Comparison of ENCODE assay signal across 1 cellular context in genomic region chr20:44909872-44910689, GRCh38.
TF ChIP-seq lines count a peak whose summit lies in the region.

Gene PABPC1L (plus strand): TSS chr20:44910060. CDS start chr20:44910144, 84 bp downstream.

TF ChIP-seq in HEK293, 187 proteins besides CTCF, POLR2A, EP300 and RAD21 (continued from another document):
- TF ChIP-seq, protein P1, sequence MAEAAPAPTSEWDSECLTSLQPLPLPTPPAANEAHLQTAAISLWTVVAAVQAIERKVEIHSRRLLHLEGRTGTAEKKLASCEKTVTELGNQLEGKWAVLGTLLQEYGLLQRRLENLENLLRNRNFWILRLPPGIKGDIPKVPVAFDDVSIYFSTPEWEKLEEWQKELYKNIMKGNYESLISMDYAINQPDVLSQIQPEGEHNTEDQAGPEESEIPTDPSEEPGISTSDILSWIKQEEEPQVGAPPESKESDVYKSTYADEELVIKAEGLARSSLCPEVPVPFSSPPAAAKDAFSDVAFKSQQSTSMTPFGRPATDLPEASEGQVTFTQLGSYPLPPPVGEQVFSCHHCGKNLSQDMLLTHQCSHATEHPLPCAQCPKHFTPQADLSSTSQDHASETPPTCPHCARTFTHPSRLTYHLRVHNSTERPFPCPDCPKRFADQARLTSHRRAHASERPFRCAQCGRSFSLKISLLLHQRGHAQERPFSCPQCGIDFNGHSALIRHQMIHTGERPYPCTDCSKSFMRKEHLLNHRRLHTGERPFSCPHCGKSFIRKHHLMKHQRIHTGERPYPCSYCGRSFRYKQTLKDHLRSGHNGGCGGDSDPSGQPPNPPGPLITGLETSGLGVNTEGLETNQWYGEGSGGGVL (tag by site-specific recombination; IDR thresholded peaks at IDR 0.05) = peak; percentile 27; the same call in 1 of the 2 replicates
- TF ChIP-seq, protein P2, sequence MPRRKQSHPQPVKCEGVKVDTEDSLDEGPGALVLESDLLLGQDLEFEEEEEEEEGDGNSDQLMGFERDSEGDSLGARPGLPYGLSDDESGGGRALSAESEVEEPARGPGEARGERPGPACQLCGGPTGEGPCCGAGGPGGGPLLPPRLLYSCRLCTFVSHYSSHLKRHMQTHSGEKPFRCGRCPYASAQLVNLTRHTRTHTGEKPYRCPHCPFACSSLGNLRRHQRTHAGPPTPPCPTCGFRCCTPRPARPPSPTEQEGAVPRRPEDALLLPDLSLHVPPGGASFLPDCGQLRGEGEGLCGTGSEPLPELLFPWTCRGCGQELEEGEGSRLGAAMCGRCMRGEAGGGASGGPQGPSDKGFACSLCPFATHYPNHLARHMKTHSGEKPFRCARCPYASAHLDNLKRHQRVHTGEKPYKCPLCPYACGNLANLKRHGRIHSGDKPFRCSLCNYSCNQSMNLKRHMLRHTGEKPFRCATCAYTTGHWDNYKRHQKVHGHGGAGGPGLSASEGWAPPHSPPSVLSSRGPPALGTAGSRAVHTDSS (tag by site-specific recombination; IDR thresholded peaks at IDR 0.05) = no peak
- TF ChIP-seq ZNF10 (tag by site-specific recombination; IDR thresholded peaks at IDR 0.05) (0 out of 2 replicates have a peak, but pooled peaks have one; percentile 51), ZNF174 (tag by site-specific recombination; IDR thresholded peaks at IDR 0.05) (no peak), SALL2 (tag by site-specific recombination; IDR thresholded peaks at IDR 0.05; ENCODE audit: borderline replicate concordance) (no peak), ZNF133 (tag by site-specific recombination; IDR thresholded peaks at IDR 0.05) (no peak), ZNF292 (tag by site-specific recombination; IDR thresholded peaks at IDR 0.05; ENCODE audit: borderline replicate concordance, low read depth) (no peak), ZNF2 (tag by site-specific recombination; IDR thresholded peaks at IDR 0.05) (0 out of 2 replicates have a peak, but pooled peaks have one; percentile 50), BCL11B (tag by site-specific recombination; IDR thresholded peaks at IDR 0.05; ENCODE audit: low read depth) (no peak), ZNF830 (tag by site-specific recombination; IDR thresholded peaks at IDR 0.05; ENCODE audit: low read depth) (no peak), ZNF223 (tag by site-specific recombination; IDR thresholded peaks at IDR 0.05) (no peak), YY2 (tag by site-specific recombination; IDR thresholded peaks at IDR 0.05) (peak; percentile 16; the same call in 1 of the 2 replicates), WT1 (tag by site-specific recombination; IDR thresholded peaks at IDR 0.05) (peak; percentile 46), ZNF175 (tag by site-specific recombination; IDR thresholded peaks at IDR 0.05) (no peak), SCRT1 (tag by site-specific recombination; IDR thresholded peaks at IDR 0.05; ENCODE audit: borderline replicate concordance) (peak; percentile 96), ZNF571 (tag by site-specific recombination; IDR thresholded peaks at IDR 0.05) (no peak), TRIM28 (IDR thresholded peaks at IDR 0.05; ENCODE audit: borderline replicate concordance, low read length) (no peak), ZNF529 (tag by site-specific recombination; IDR thresholded peaks at IDR 0.05; ENCODE audit: insufficient replicate concordance) (no peak), ZNF302 (tag by site-specific recombination; IDR thresholded peaks at IDR 0.05; ENCODE audit: low read depth) (no peak), ZBTB21 (tag by site-specific recombination; IDR thresholded peaks at IDR 0.05) (no peak), ZNF544 (tag by site-specific recombination; IDR thresholded peaks at IDR 0.05) (no peak), ZBTB10 (tag by site-specific recombination; IDR thresholded peaks at IDR 0.05) (no peak; the same call in 1 of the 2 replicates), ZNF585B (tag by site-specific recombination; IDR thresholded peaks at IDR 0.05) (no peak), ZNF558 (tag by site-specific recombination; IDR thresholded peaks at IDR 0.05) (no peak), ZNF146 (tag by site-specific recombination; IDR thresholded peaks at IDR 0.05) (0 out of 2 replicates have a peak, but pooled peaks have one; percentile 20), ZNF311 (tag by site-specific recombination; IDR thresholded peaks at IDR 0.05; ENCODE audit: borderline replicate concordance) (no peak), REST (tag by site-specific recombination; IDR thresholded peaks at IDR 0.05) (no peak), SP2 (tag by site-specific recombination; IDR thresholded peaks at IDR 0.05) (peak; percentile 93), ZNF521 (tag by site-specific recombination; IDR thresholded peaks at IDR 0.05) (no peak)
- TF ChIP-seq, protein P3, sequence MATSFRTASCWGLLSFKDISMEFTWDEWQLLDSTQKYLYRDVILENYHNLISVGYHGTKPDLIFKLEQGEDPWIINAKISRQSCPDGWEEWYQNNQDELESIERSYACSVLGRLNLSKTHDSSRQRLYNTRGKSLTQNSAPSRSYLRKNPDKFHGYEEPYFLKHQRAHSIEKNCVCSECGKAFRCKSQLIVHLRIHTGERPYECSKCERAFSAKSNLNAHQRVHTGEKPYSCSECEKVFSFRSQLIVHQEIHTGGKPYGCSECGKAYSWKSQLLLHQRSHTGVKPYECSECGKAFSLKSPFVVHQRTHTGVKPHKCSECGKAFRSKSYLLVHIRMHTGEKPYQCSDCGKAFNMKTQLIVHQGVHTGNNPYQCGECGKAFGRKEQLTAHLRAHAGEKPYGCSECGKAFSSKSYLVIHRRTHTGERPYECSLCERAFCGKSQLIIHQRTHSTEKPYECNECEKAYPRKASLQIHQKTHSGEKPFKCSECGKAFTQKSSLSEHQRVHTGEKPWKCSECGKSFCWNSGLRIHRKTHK (tag by site-specific recombination; IDR thresholded peaks at IDR 0.05) = no peak
- TF ChIP-seq, protein P4, sequence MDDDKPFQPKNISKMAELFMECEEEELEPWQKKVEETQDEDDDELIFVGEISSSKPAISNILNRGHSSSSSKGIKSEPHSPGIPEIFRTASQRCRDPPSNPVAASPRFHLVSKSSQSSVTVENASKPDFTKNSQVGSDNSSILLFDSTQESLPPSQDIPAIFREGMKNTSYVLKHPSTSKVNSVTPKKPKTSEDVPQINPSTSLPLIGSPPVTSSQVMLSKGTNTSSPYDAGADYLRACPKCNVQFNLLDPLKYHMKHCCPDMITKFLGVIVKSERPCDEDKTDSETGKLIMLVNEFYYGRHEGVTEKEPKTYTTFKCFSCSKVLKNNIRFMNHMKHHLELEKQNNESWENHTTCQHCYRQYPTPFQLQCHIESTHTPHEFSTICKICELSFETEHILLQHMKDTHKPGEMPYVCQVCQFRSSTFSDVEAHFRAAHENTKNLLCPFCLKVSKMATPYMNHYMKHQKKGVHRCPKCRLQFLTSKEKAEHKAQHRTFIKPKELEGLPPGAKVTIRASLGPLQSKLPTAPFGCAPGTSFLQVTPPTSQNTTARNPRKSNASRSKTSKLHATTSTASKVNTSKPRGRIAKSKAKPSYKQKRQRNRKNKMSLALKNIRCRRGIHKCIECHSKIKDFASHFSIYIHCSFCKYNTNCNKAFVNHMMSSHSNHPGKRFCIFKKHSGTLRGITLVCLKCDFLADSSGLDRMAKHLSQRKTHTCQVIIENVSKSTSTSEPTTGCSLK (tag by site-specific recombination; IDR thresholded peaks at IDR 0.05) = no peak
- TF ChIP-seq, protein P5, sequence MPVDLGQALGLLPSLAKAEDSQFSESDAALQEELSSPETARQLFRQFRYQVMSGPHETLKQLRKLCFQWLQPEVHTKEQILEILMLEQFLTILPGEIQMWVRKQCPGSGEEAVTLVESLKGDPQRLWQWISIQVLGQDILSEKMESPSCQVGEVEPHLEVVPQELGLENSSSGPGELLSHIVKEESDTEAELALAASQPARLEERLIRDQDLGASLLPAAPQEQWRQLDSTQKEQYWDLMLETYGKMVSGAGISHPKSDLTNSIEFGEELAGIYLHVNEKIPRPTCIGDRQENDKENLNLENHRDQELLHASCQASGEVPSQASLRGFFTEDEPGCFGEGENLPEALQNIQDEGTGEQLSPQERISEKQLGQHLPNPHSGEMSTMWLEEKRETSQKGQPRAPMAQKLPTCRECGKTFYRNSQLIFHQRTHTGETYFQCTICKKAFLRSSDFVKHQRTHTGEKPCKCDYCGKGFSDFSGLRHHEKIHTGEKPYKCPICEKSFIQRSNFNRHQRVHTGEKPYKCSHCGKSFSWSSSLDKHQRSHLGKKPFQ (tag by site-specific recombination; IDR thresholded peaks at IDR 0.05) = no peak
- TF ChIP-seq, protein P6, sequence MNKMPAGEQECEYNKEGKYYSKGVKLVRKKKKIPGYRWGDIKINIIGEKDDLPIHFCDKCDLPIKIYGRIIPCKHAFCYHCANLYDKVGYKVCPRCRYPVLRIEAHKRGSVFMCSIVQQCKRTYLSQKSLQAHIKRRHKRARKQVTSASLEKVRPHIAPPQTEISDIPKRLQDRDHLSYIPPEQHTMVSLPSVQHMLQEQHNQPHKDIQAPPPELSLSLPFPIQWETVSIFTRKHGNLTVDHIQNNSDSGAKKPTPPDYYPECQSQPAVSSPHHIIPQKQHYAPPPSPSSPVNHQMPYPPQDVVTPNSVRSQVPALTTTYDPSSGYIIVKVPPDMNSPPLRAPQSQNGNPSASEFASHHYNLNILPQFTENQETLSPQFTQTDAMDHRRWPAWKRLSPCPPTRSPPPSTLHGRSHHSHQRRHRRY (tag by site-specific recombination; IDR thresholded peaks at IDR 0.05) = no peak
- TF ChIP-seq, protein P7, sequence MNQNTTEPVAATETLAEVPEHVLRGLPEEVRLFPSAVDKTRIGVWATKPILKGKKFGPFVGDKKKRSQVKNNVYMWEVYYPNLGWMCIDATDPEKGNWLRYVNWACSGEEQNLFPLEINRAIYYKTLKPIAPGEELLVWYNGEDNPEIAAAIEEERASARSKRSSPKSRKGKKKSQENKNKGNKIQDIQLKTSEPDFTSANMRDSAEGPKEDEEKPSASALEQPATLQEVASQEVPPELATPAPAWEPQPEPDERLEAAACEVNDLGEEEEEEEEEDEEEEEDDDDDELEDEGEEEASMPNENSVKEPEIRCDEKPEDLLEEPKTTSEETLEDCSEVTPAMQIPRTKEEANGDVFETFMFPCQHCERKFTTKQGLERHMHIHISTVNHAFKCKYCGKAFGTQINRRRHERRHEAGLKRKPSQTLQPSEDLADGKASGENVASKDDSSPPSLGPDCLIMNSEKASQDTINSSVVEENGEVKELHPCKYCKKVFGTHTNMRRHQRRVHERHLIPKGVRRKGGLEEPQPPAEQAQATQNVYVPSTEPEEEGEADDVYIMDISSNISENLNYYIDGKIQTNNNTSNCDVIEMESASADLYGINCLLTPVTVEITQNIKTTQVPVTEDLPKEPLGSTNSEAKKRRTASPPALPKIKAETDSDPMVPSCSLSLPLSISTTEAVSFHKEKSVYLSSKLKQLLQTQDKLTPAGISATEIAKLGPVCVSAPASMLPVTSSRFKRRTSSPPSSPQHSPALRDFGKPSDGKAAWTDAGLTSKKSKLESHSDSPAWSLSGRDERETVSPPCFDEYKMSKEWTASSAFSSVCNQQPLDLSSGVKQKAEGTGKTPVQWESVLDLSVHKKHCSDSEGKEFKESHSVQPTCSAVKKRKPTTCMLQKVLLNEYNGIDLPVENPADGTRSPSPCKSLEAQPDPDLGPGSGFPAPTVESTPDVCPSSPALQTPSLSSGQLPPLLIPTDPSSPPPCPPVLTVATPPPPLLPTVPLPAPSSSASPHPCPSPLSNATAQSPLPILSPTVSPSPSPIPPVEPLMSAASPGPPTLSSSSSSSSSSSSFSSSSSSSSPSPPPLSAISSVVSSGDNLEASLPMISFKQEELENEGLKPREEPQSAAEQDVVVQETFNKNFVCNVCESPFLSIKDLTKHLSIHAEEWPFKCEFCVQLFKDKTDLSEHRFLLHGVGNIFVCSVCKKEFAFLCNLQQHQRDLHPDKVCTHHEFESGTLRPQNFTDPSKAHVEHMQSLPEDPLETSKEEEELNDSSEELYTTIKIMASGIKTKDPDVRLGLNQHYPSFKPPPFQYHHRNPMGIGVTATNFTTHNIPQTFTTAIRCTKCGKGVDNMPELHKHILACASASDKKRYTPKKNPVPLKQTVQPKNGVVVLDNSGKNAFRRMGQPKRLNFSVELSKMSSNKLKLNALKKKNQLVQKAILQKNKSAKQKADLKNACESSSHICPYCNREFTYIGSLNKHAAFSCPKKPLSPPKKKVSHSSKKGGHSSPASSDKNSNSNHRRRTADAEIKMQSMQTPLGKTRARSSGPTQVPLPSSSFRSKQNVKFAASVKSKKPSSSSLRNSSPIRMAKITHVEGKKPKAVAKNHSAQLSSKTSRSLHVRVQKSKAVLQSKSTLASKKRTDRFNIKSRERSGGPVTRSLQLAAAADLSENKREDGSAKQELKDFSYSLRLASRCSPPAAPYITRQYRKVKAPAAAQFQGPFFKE (tag by site-specific recombination; IDR thresholded peaks at IDR 0.05; ENCODE audit: borderline replicate concordance) = no peak
TF ChIP-seq in HEK293: peak in this region for 49.
